17 cellular contexts compared by ENCODE assay signal in the genomic region with DNA sequence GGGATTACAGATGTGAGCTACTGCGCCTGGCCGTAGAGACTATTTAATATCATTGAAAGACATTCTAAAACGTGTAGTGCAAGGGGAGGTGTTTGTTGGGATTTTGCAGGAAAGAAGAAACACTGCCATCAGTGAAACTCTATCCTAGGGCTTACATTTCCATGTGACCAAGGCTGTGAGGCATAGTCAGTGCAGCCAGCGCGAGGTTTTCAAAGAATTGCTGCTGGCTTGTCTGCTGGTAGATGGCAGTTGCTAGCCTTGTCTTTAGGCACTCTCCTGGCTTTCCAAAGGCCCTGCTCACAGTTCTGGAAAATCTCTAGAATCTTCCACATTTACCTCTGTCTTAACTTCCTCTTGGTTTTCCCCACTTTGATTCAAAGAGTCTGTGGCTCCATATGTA.
DNase-seq lines count a peak whose midpoint lies in the region; ATAC-seq and TF ChIP-seq lines count a peak whose summit lies in the region.
"Had no signal": no experiment of that assay in that cellular context is flagged by ENCODE, and none has a peak within 500 bp of the region (broad histone marks: within the 10 kb centered on the region; RNA-seq: fewer than 3 reads in every experiment).

No MANE protein-coding gene starts in this region.

- 100% methylated on average over 2 of the region's 5 CpGs; no CpG with 5 or more reads in 1 of the 2 experiments for whole genome bisulfite sequencing in IMR-90 (ENCODE audit: extremely low coverage in 2 of 2, insufficient read length in 1 of 2), 2 experiments
- WGBS in endodermal cell (ENCODE audit: insufficient coverage in 1 of 2, insufficient read length in 1 of 2), 2 experiments = 86 to 90% methylated on average over 5 of the region's 5 CpGs

- H3K79me1 ChIP-seq in IMR-90 (ENCODE audit: low read depth in 1 of 2, low read length in 2 of 2) = no peaks in the 10 kb centered on the region; a peak in 1 of 4 replicates

- H4K20me1 ChIP-seq in IMR-90 (ENCODE audit: insufficient read depth, low read length) = no peaks in the 10 kb centered on the region

- no peaks in the 10 kb centered on the region for H3K9me3 ChIP-seq in IMR-90 (ENCODE audit: control insufficient read depth, insufficient read depth, low read length)
- no peaks in the 10 kb centered on the region for H3K9me3 ChIP-seq in endodermal cell (ENCODE audit: control insufficient read depth, low read length)

- no peak overlapping the region for H3K23ac ChIP-seq in IMR-90 (ENCODE audit: low read depth, low read length)

- H2BK15ac ChIP-seq in IMR-90 (ENCODE audit: low read depth, low read length) = no peak overlapping the region; the same call in 2 of the 3 replicates

- CTCF ChIA-PET in IMR-90 (lab: Yijun Ruan, JAX) = no interaction called here

- no peak for ATAC-seq in IMR-90 (ENCODE audit: low read depth)
- ATAC-seq in HG03432 (IDR thresholded peaks at IDR 0.05; ENCODE audit: unreplicated experiment) = no peak
- ATAC-seq: HCT116 had no signal

- no peak overlapping the region for H4K5ac ChIP-seq in IMR-90 (ENCODE audit: low read depth, low read length)

- H3K27ac Mint-ChIP-seq in endodermal cell = no peak overlapping the region
- H3K27ac Mint-ChIP-seq: B cell; CD4-positive, alpha-beta T cell had no signal

- peak overlapping the region; percentile 40; the same call in 1 of the 2 replicates for H2BK120ac ChIP-seq in IMR-90 (ENCODE audit: low read depth, low read length)

- H3K4ac ChIP-seq in IMR-90 (ENCODE audit: low read depth, low read length) = no peak overlapping the region

- POLR2A ChIA-PET in IMR-90 (lab: Charles Lee; ENCODE audit: unreplicated experiment) = no interaction called here

- H3K56ac ChIP-seq in IMR-90 (ENCODE audit: extremely low read depth, insufficient read depth, low read length) = no peak overlapping the region

- no peaks in the 10 kb centered on the region for H3K36me3 ChIP-seq in IMR-90 (ENCODE audit: control insufficient read depth, insufficient read depth, low read length)
- peaks cover 33% of the 10 kb centered on the region for H3K36me3 ChIP-seq in endodermal cell (ENCODE audit: control insufficient read depth, insufficient read depth, low read length)

- no peak overlapping the region for H3K18ac ChIP-seq in IMR-90 (ENCODE audit: low read depth, low read length)

- no peak overlapping the region for H4K91ac ChIP-seq in IMR-90 (ENCODE audit: insufficient read depth, low read depth, low read length)

- TF ChIP-seq RAD21 in IMR-90 (IDR thresholded peaks at IDR 0.05; ENCODE audit: low read length) = no peak

- no peak overlapping the region for H4K8ac ChIP-seq in IMR-90 (ENCODE audit: low read depth in 2 of 2, low read length in 2 of 2)

- H3K4me1 ChIP-seq in IMR-90 (ENCODE audit: control insufficient read depth, insufficient read depth, low read length) (peaks cover 3% of the 10 kb centered on the region; the same call in 1 of the 2 replicates), endodermal cell (ENCODE audit: control insufficient read depth, insufficient read depth, low read length) (no peaks in the 10 kb centered on the region)

- no peak overlapping the region for H2AK5ac ChIP-seq in IMR-90 (ENCODE audit: low read depth, low read length)

- in situ Hi-C loops in IMR-90 (cut with MboI; ENCODE audit: low sequenced_read_pairs) = no loop called here

- no peak overlapping the region for H2AFZ ChIP-seq in IMR-90 (replicated peaks; ENCODE audit: low read length, poor library complexity)

- no peaks in the 10 kb centered on the region for H3K9me3 Mint-ChIP-seq in endodermal cell
- H3K9me3 Mint-ChIP-seq: CD4-positive, alpha-beta T cell had no signal

- H3K9me1 ChIP-seq in IMR-90 (ENCODE audit: insufficient read depth, low read length) = no peaks in the 10 kb centered on the region

- no peak for TF ChIP-seq POLR2A in IMR-90 (IDR thresholded peaks at IDR 0.05; ENCODE audit: low read depth, low read length)

- intact Hi-C loops in IMR-90 (cut with micrococcal nuclease) = loop anchor here (10.0 kb wide), 1 partner anchor 59 kb away; no protein-coding TSS in a partner anchor

- H2AK9ac ChIP-seq in IMR-90 (replicated peaks; ENCODE audit: low read depth, low read length, poor library complexity) = no peak overlapping the region

- no TSS peak for BruUV-seq in IMR-90 (replicated peaks; lab: Mats Ljungman, UMichigan)

- H3K4me3 ChIP-seq in IMR-90 (ENCODE audit: insufficient read depth, low read depth, low read length) (no peak overlapping the region), endodermal cell (ENCODE audit: low read length) (peak overlapping the region; percentile 63)

- peak; percentile 27 for DNase-seq in NCI-H2171 treated with DMSO at 0.1 percent for 48 hours (lab: John Stamatoyannopoulos, UW)
- DNase-seq in NCI-H2171 (lab: John Stamatoyannopoulos, UW) = no peak
- DNase-seq in IMR-90 = no peak
- DNase-seq in endodermal cell = no peak
- DNase-seq in activated CD4-positive, alpha-beta T cell treated with anti-CD3 and anti-CD28 coated beads for 4 hours = no peak
- DNase-seq in amygdala (lab: John Stamatoyannopoulos, UW) = no peak
- DNase-seq: ACHN; C1 segment of cervical spinal cord; Calu3; CD4-positive, alpha-beta T cell; DMS153; EL; KG1 had no signal

- H3K27me3 ChIP-seq in IMR-90 (ENCODE audit: control insufficient read depth, insufficient read depth, low read length) = no peaks in the 10 kb centered on the region
- H3K27me3 ChIP-seq in endodermal cell (ENCODE audit: control insufficient read depth, insufficient read depth, low read length, poor library complexity, severe bottlenecking) = no peaks in the 10 kb centered on the region

- no peak overlapping the region for H3K14ac ChIP-seq in IMR-90 (replicated peaks; ENCODE audit: low read depth, low read length)

- dilution Hi-C loops in IMR-90 (cut with HindIII; ENCODE audit: low sequenced_read_pairs, unreplicated experiment) = no loop called here

- H3K4me2 ChIP-seq in IMR-90 (ENCODE audit: low read depth, low read length) = no peak overlapping the region

- TF ChIP-seq CTCF in IMR-90 (conservative IDR thresholded peaks at IDR 0.05; ENCODE audit: low read depth, low read length) = no peak
- no peak for TF ChIP-seq CTCF in endodermal cell (conservative IDR thresholded peaks at IDR 0.05)

- H2BK20ac ChIP-seq in IMR-90 (ENCODE audit: low read depth, low read length) = no peak overlapping the region; the same call in 1 of the 2 replicates

- H3K36me3 Mint-ChIP-seq in endodermal cell (ENCODE audit: low read depth) = peaks cover 8% of the 10 kb centered on the region

- H3K27ac ChIP-seq in IMR-90 (ENCODE audit: insufficient read depth, low read length) (no peak overlapping the region), endodermal cell (ENCODE audit: low read depth, low read length) (no peak overlapping the region)
- H3K27ac ChIP-seq: HL-60 had no signal

- no peak overlapping the region for H3K9ac ChIP-seq in IMR-90 (ENCODE audit: low read depth, low read length)
- H3K9ac ChIP-seq in endodermal cell (ENCODE audit: extremely low read depth, low read length, poor library complexity, severe bottlenecking) = no peak overlapping the region

- H3K4me3 Mint-ChIP-seq in endodermal cell = no peak overlapping the region
- H3K4me3 Mint-ChIP-seq: B cell; CD4-positive, alpha-beta T cell had no signal

- no peaks in the 10 kb centered on the region for H3K27me3 Mint-ChIP-seq in endodermal cell (ENCODE audit: insufficient read depth)
- H3K27me3 Mint-ChIP-seq: B cell; CD4-positive, alpha-beta T cell had no signal

- H3K4me1 Mint-ChIP-seq in endodermal cell = peaks cover 17% of the 10 kb centered on the region
- H3K4me1 Mint-ChIP-seq: B cell had no signal

- H2BK5ac ChIP-seq in IMR-90 (ENCODE audit: low read depth, low read length, poor library complexity, severe bottlenecking) = no peak overlapping the region

TF ChIP-seq in IMR-90, 13 proteins besides CTCF, POLR2A, EP300 and RAD21:
- TF ChIP-seq CEBPB (IDR thresholded peaks at IDR 0.05; ENCODE audit: low read depth, low read length) (no peak), BHLHE40 (IDR thresholded peaks at IDR 0.05; ENCODE audit: low read depth, low read length) (no peak), CHD1 (IDR thresholded peaks at IDR 0.05; ENCODE audit: low read depth, low read length) (no peak), MAFK (IDR thresholded peaks at IDR 0.05; ENCODE audit: low read depth, low read length) (no peak), RCOR1 (IDR thresholded peaks at IDR 0.05; ENCODE audit: insufficient replicate concordance, low read length) (no peak), SMC3 (IDR thresholded peaks at IDR 0.05; ENCODE audit: low read depth, low read length) (no peak), MAZ (IDR thresholded peaks at IDR 0.05; ENCODE audit: borderline replicate concordance, low read depth, low read length) (no peak), FOS (IDR thresholded peaks at IDR 0.05; ENCODE audit: low read depth, low read length) (no peak), MXI1 (IDR thresholded peaks at IDR 0.05; ENCODE audit: borderline replicate concordance, low read depth, low read length) (no peak)
- TF ChIP-seq, protein P1, sequence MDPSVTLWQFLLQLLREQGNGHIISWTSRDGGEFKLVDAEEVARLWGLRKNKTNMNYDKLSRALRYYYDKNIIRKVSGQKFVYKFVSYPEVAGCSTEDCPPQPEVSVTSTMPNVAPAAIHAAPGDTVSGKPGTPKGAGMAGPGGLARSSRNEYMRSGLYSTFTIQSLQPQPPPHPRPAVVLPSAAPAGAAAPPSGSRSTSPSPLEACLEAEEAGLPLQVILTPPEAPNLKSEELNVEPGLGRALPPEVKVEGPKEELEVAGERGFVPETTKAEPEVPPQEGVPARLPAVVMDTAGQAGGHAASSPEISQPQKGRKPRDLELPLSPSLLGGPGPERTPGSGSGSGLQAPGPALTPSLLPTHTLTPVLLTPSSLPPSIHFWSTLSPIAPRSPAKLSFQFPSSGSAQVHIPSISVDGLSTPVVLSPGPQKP (IDR thresholded peaks at IDR 0.05; ENCODE audit: borderline replicate concordance, low read depth, low read length) = no peak
